Comparison of ENCODE assay signal across 2 cellular contexts in the genomic region with DNA sequence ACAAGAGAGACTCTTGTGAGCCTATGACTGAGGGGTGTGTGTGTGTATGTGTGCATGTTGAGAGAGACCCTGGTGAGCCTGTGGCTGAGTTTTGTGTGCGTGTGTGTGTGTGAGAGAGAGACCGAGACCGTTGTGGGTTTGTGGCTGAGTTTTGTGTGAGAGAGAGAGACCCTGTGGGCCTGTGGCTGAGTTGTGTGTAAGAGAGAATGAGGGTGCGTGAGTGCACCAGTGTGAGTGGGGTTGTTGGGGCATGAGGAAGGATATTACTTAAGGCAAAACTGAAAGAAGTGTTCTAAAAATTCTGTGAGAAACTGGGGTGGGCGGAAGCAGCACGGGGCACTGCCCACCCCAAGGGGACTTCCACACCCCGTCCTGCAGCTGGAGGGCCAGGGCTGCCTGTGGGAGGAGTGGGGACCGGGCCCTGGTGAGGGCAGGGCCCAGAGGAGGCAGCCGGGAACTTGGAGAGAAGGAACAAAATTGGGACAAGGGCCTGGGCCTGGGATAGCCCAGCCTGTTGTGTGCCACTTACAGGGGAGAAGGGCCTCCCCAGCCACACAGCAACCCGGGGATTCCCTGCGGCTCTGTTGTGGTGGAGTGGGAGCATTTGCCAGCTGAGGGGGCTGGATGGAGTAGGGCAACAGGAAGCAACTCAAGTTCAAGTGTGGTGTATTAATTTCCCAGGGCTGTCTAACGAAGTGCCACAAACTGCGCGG.
TF ChIP-seq lines count a peak whose summit lies in the region.

No MANE protein-coding gene starts in this region.

TF ChIP-seq in liver, 16 proteins besides CTCF, POLR2A, EP300 and RAD21:
- TF ChIP-seq HNF4A (conservative IDR thresholded peaks at IDR 0.05) (no peak), JUND (IDR thresholded peaks at IDR 0.05) (no peak), FOXA2 (IDR thresholded peaks at IDR 0.05) (no peak), FOXA1 (IDR thresholded peaks at IDR 0.05) (no peak), NR2F2 (IDR thresholded peaks at IDR 0.05) (no peak), TAF1 (conservative IDR thresholded peaks at IDR 0.05) (no peak), HNF4G (IDR thresholded peaks at IDR 0.05) (no peak), RXRA (IDR thresholded peaks at IDR 0.05) (no peak)
- TF ChIP-seq, protein P1, sequence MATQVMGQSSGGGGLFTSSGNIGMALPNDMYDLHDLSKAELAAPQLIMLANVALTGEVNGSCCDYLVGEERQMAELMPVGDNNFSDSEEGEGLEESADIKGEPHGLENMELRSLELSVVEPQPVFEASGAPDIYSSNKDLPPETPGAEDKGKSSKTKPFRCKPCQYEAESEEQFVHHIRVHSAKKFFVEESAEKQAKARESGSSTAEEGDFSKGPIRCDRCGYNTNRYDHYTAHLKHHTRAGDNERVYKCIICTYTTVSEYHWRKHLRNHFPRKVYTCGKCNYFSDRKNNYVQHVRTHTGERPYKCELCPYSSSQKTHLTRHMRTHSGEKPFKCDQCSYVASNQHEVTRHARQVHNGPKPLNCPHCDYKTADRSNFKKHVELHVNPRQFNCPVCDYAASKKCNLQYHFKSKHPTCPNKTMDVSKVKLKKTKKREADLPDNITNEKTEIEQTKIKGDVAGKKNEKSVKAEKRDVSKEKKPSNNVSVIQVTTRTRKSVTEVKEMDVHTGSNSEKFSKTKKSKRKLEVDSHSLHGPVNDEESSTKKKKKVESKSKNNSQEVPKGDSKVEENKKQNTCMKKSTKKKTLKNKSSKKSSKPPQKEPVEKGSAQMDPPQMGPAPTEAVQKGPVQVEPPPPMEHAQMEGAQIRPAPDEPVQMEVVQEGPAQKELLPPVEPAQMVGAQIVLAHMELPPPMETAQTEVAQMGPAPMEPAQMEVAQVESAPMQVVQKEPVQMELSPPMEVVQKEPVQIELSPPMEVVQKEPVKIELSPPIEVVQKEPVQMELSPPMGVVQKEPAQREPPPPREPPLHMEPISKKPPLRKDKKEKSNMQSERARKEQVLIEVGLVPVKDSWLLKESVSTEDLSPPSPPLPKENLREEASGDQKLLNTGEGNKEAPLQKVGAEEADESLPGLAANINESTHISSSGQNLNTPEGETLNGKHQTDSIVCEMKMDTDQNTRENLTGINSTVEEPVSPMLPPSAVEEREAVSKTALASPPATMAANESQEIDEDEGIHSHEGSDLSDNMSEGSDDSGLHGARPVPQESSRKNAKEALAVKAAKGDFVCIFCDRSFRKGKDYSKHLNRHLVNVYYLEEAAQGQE (IDR thresholded peaks at IDR 0.05) = no peak
- TF ChIP-seq, protein P2, sequence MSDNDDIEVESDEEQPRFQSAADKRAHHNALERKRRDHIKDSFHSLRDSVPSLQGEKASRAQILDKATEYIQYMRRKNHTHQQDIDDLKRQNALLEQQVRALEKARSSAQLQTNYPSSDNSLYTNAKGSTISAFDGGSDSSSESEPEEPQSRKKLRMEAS (IDR thresholded peaks at IDR 0.05) = no peak
- TF ChIP-seq, protein P3, sequence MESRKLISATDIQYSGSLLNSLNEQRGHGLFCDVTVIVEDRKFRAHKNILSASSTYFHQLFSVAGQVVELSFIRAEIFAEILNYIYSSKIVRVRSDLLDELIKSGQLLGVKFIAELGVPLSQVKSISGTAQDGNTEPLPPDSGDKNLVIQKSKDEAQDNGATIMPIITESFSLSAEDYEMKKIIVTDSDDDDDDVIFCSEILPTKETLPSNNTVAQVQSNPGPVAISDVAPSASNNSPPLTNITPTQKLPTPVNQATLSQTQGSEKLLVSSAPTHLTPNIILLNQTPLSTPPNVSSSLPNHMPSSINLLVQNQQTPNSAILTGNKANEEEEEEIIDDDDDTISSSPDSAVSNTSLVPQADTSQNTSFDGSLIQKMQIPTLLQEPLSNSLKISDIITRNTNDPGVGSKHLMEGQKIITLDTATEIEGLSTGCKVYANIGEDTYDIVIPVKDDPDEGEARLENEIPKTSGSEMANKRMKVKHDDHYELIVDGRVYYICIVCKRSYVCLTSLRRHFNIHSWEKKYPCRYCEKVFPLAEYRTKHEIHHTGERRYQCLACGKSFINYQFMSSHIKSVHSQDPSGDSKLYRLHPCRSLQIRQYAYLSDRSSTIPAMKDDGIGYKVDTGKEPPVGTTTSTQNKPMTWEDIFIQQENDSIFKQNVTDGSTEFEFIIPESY (IDR thresholded peaks at IDR 0.05) = no peak

TF ChIP-seq in HepG2, 621 proteins besides CTCF, POLR2A, EP300 and RAD21:
- TF ChIP-seq, protein P4, sequence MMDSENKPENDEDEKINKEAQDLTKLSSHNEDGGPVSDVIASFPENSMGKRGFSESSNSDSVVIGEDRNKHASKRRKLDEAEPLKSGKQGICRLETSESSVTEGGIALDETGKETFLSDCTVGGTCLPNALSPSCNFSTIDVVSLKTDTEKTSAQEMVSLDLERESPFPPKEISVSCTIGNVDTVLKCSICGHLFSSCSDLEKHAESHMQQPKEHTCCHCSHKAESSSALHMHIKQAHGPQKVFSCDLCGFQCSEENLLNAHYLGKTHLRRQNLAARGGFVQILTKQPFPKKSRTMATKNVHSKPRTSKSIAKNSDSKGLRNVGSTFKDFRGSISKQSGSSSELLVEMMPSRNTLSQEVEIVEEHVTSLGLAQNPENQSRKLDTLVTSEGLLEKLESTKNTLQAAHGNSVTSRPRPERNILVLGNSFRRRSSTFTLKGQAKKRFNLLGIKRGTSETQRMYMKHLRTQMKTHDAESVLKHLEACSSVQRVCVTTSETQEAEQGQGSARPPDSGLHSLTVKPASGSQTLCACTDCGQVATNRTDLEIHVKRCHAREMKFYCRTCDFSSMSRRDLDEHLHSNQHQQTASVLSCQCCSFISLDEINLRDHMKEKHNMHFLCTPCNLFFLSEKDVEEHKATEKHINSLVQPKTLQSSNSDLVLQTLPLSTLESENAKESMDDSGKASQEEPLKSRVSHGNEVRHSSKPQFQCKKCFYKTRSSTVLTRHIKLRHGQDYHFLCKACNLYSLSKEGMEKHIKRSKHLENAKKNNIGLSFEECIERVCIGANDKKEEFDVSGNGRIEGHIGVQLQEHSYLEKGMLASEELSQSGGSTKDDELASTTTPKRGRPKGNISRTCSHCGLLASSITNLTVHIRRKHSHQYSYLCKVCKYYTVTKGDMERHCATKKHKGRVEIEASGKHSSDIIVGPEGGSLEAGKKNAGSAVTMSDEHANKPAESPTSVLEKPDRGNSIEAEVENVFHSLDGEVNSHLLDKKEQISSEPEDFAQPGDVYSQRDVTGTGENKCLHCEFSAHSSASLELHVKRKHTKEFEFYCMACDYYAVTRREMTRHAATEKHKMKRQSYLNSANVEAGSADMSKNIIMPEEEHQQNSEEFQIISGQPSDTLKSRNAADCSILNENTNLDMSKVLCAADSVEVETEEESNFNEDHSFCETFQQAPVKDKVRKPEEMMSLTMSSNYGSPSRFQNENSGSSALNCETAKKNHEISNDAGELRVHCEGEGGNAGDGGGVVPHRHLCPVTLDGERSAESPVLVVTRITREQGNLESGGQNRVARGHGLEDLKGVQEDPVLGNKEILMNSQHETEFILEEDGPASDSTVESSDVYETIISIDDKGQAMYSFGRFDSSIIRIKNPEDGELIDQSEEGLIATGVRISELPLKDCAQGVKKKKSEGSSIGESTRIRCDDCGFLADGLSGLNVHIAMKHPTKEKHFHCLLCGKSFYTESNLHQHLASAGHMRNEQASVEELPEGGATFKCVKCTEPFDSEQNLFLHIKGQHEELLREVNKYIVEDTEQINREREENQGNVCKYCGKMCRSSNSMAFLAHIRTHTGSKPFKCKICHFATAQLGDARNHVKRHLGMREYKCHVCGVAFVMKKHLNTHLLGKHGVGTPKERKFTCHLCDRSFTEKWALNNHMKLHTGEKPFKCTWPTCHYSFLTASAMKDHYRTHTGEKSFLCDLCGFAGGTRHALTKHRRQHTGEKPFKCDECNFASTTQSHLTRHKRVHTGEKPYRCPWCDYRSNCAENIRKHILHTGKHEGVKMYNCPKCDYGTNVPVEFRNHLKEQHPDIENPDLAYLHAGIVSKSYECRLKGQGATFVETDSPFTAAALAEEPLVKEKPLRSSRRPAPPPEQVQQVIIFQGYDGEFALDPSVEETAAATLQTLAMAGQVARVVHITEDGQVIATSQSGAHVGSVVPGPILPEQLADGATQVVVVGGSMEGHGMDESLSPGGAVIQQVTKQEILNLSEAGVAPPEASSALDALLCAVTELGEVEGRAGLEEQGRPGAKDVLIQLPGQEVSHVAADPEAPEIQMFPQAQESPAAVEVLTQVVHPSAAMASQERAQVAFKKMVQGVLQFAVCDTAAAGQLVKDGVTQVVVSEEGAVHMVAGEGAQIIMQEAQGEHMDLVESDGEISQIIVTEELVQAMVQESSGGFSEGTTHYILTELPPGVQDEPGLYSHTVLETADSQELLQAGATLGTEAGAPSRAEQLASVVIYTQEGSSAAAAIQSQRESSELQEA (CRISPR knock-in tag; IDR thresholded peaks at IDR 0.05; ENCODE audit: not compliant biosample characterization) = no peak
- TF ChIP-seq HNRNPK (IDR thresholded peaks at IDR 0.05; ENCODE audit: low read depth, low read length, poor library complexity, severe bottlenecking) (no peak), ZNF552 (CRISPR knock-in tag; IDR thresholded peaks at IDR 0.05; ENCODE audit: borderline replicate concordance) (no peak), ZSCAN21 (CRISPR knock-in tag; IDR thresholded peaks at IDR 0.05; ENCODE audit: borderline replicate concordance) (no peak), ZNF180 (CRISPR knock-in tag; IDR thresholded peaks at IDR 0.05; ENCODE audit: borderline replicate concordance, low read depth) (no peak), MEIS2 (CRISPR knock-in tag; IDR thresholded peaks at IDR 0.05) (no peak), ZNF547 (CRISPR knock-in tag; IDR thresholded peaks at IDR 0.05) (no peak), ZNF20 (CRISPR knock-in tag; IDR thresholded peaks at IDR 0.05) (no peak), SIN3B (IDR thresholded peaks at IDR 0.05; ENCODE audit: low read length) (no peak), MTA3 (CRISPR knock-in tag; IDR thresholded peaks at IDR 0.05) (no peak), NKX3-1 (CRISPR knock-in tag; IDR thresholded peaks at IDR 0.05) (no peak), MAZ (IDR thresholded peaks at IDR 0.05; ENCODE audit: borderline replicate concordance, low read depth, low read length) (no peak), MAZ (CRISPR knock-in tag; IDR thresholded peaks at IDR 0.05; ENCODE audit: low read depth) (no peak), ZNF709 (CRISPR knock-in tag; IDR thresholded peaks at IDR 0.05) (no peak), KDM5A (IDR thresholded peaks at IDR 0.05; ENCODE audit: borderline replicate concordance, low read length) (no peak), SETDB1 (CRISPR knock-in tag; IDR thresholded peaks at IDR 0.05; ENCODE audit: borderline replicate concordance) (no peak), PHF21A (CRISPR knock-in tag; IDR thresholded peaks at IDR 0.05) (no peak), MLLT10 (CRISPR knock-in tag; IDR thresholded peaks at IDR 0.05) (no peak), HES4 (CRISPR knock-in tag; IDR thresholded peaks at IDR 0.05; ENCODE audit: borderline replicate concordance) (no peak)
- TF ChIP-seq, protein P5, sequence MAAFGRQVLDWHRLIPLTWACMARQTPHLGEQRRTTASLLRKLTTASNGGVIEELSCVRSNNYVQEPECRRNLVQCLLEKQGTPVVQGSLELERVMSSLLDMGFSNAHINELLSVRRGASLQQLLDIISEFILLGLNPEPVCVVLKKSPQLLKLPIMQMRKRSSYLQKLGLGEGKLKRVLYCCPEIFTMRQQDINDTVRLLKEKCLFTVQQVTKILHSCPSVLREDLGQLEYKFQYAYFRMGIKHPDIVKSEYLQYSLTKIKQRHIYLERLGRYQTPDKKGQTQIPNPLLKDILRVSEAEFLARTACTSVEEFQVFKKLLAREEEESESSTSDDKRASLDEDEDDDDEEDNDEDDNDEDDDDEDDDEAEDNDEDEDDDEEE (CRISPR knock-in tag; IDR thresholded peaks at IDR 0.05) = no peak
